22 cellular contexts compared by ENCODE assay signal in genomic region chr6:16222826-16223225, GRCh38. TPM values are rescaled to one million over a fixed set of nuclear protein-coding genes. Genes with fewer than 3 reads are reported as not detected.
DNase-seq lines count a peak whose midpoint lies in the region; ATAC-seq, FAIRE-seq and TF ChIP-seq lines count a peak whose summit lies in the region.
"Had no signal": no experiment of that assay in that cellular context is flagged by ENCODE, and none has a peak within 500 bp of the region (broad histone marks: within the 10 kb centered on the region; RNA-seq: fewer than 3 reads in every experiment).

No MANE protein-coding gene starts in this region.

- no peak overlapping the region for H3K27ac ChIP-seq in H1 (ENCODE audit: low read depth, low read length)
- H3K27ac ChIP-seq: GM23248, SJCRH30 had no signal

- no peaks in the 10 kb centered on the region for H3K79me1 ChIP-seq in H1 (ENCODE audit: low read depth, low read length)

- peaks cover 7% of the 10 kb centered on the region for H3K4me1 Mint-ChIP-seq in activated naive CD8-positive, alpha-beta T cell treated with anti-CD3 and anti-CD28 coated beads, Interleukin-2, amount 50 U/mL, for 24 hours
- peaks cover 4% of the 10 kb centered on the region for H3K4me1 Mint-ChIP-seq in activated naive CD8-positive, alpha-beta T cell treated with anti-CD3 and anti-CD28 coated beads for 36 hours

- H3K36me3 Mint-ChIP-seq in activated naive CD8-positive, alpha-beta T cell treated with anti-CD3 and anti-CD28 coated beads, Interleukin-2, amount 50 U/mL, for 24 hours (ENCODE audit: low read depth), result no peaks in the 10 kb centered on the region
- no peaks in the 10 kb centered on the region for H3K36me3 Mint-ChIP-seq in activated naive CD8-positive, alpha-beta T cell treated with anti-CD3 and anti-CD28 coated beads for 36 hours
- H3K36me3 Mint-ChIP-seq: CD8-positive, alpha-beta T cell had no signal

- H3K79me2 ChIP-seq in H1 (ENCODE audit: control insufficient read depth in 1 of 2, insufficient read depth in 2 of 2, low read length in 2 of 2), result no peaks in the 10 kb centered on the region

- H3K23me2 ChIP-seq in H1 (ENCODE audit: low read depth, low read length), result no peaks in the 10 kb centered on the region

- no peak overlapping the region for H2BK15ac ChIP-seq in H1 (ENCODE audit: low read length)

- no peak overlapping the region for H4K8ac ChIP-seq in H1 (ENCODE audit: extremely low read depth, insufficient read depth, low read length)

- no peak overlapping the region for H3K14ac ChIP-seq in H1 (ENCODE audit: insufficient read length)

- no peak overlapping the region for H3K4ac ChIP-seq in H1 (replicated peaks; ENCODE audit: insufficient read length, low read depth, low read length)

- H3K27ac Mint-ChIP-seq in activated naive CD8-positive, alpha-beta T cell treated with anti-CD3 and anti-CD28 coated beads, Interleukin-2, amount 50 U/mL, for 24 hours, result no peak overlapping the region
- no peak overlapping the region for H3K27ac Mint-ChIP-seq in activated naive CD8-positive, alpha-beta T cell treated with anti-CD3 and anti-CD28 coated beads for 36 hours
- H3K27ac Mint-ChIP-seq: CD8-positive, alpha-beta T cell had no signal

- H3K9ac ChIP-seq in H1 (replicated peaks in 1 of 4; ENCODE audit: extremely low read depth in 1 of 4, low read depth in 3 of 4, low read length in 3 of 4), result no peak overlapping the region
- H3K9ac ChIP-seq: GM23248 had no signal

- no peak overlapping the region for H4K91ac ChIP-seq in H1 (replicated peaks; ENCODE audit: insufficient read length, low read length)

- H3K36me3 ChIP-seq in H1 (ENCODE audit: control insufficient read depth in 2 of 4, insufficient read depth in 4 of 4, low read length in 3 of 4), result no peaks in the 10 kb centered on the region
- H3K36me3 ChIP-seq: SJCRH30 had no signal

- H3K4me3 ChIP-seq in H1 (ENCODE audit: extremely low read depth in 1 of 4, insufficient read depth in 2 of 4, low read depth in 3 of 4, low read length in 4 of 4), result no peak overlapping the region
- H3K4me3 ChIP-seq: GM23248, SJCRH30 had no signal

- TF ChIP-seq EP300 in H1 (IDR thresholded peaks at IDR 0.05; ENCODE audit: borderline replicate concordance in 1 of 2, low read depth in 2 of 2, low read length in 2 of 2), result no peak

- no peak overlapping the region for H3K4me2 ChIP-seq in H1 (ENCODE audit: insufficient read depth in 1 of 2, low read depth in 2 of 2, low read length in 2 of 2)

- no peak for FAIRE-seq in H1 (lab: Jason Lieb, UNC)
- FAIRE-seq: GM12892, RCC 7860 had no signal

- DNase-seq in activated naive CD8-positive, alpha-beta T cell treated with anti-CD3 and anti-CD28 coated beads, Interleukin-2, amount 50 U/mL, for 24 hours, result no peak
- DNase-seq in activated naive CD8-positive, alpha-beta T cell treated with anti-CD3 and anti-CD28 coated beads for 36 hours, result no peak
- DNase-seq in H1 (ENCODE audit: low read depth in 1 of 2, low spot score in 2 of 2), result no peak
- DNase-seq in HK-2 (ENCODE audit: unreplicated experiment), result no peak
- DNase-seq in GM19240 (ENCODE audit: insufficient read length, low spot score), result no peak
- DNase-seq: AML-193; C1 segment of cervical spinal cord; CD8-positive, alpha-beta T cell; DND-41; GM23248; MM.1S; NCI-H1048; NCI-H1417 treated with DMSO at 0.1 percent for 48 hours; NCI-H187; NCI-H2107; NCI-H446 treated with DMSO at 0.1 percent for 48 hours; NCI-H526 treated with DMSO at 0.1 percent for 48 hours; SJCRH30 had no signal

- peak overlapping the region; percentile 82; the same call in 1 of the 2 replicates for H2AFZ ChIP-seq in H1 (ENCODE audit: low read length)
- H2AFZ ChIP-seq: GM23248 had no signal

- H3K9me3 ChIP-seq in H1 (ENCODE audit: insufficient read depth in 2 of 2, low read depth in 1 of 2, low read length in 1 of 2), result no peaks in the 10 kb centered on the region
- H3K9me3 ChIP-seq: SJCRH30 had no signal

- no peaks in the 10 kb centered on the region for H3K27me3 ChIP-seq in H1 (replicated peaks in 1 of 4; ENCODE audit: control insufficient read depth in 3 of 4, extremely low read depth in 1 of 4, insufficient read depth in 3 of 4, low read length in 3 of 4)
- H3K27me3 ChIP-seq: SJCRH30 had no signal

- no peaks in the 10 kb centered on the region for H3K9me3 Mint-ChIP-seq in activated naive CD8-positive, alpha-beta T cell treated with anti-CD3 and anti-CD28 coated beads, Interleukin-2, amount 50 U/mL, for 24 hours
- no peaks in the 10 kb centered on the region for H3K9me3 Mint-ChIP-seq in activated naive CD8-positive, alpha-beta T cell treated with anti-CD3 and anti-CD28 coated beads for 36 hours
- H3K9me3 Mint-ChIP-seq: CD8-positive, alpha-beta T cell had no signal

- H3K27me3 Mint-ChIP-seq in activated naive CD8-positive, alpha-beta T cell treated with anti-CD3 and anti-CD28 coated beads, Interleukin-2, amount 50 U/mL, for 24 hours, result peaks cover 7% of the 10 kb centered on the region
- peaks cover 23% of the 10 kb centered on the region for H3K27me3 Mint-ChIP-seq in activated naive CD8-positive, alpha-beta T cell treated with anti-CD3 and anti-CD28 coated beads for 36 hours

- H3K4me1 ChIP-seq in H1 (replicated peaks in 1 of 4; ENCODE audit: control insufficient read depth in 3 of 4, insufficient read depth in 4 of 4, low read length in 3 of 4), result no peaks in the 10 kb centered on the region

- no peak overlapping the region for H3K56ac ChIP-seq in H1 (replicated peaks; ENCODE audit: insufficient read length, low read depth, low read length)

- no peak overlapping the region for H3K23ac ChIP-seq in H1 (ENCODE audit: insufficient read length)

- no peak overlapping the region for H2BK120ac ChIP-seq in H1 (replicated peaks; ENCODE audit: low read depth, low read length)

- POLR2A ChIA-PET in H1 (lab: Charles Lee; ENCODE audit: partially characterized antibody), result no interaction called here

- no peak for TF ChIP-seq CTCF in H1 (IDR thresholded peaks at IDR 0.05; ENCODE audit: control extremely low read depth in 1 of 3, insufficient read depth in 1 of 3, low read depth in 1 of 3, low read length in 3 of 3)

- H3K18ac ChIP-seq in H1 (ENCODE audit: extremely low read depth, low read length), result no peak overlapping the region

- peak; percentile 68 for ATAC-seq in activated naive CD8-positive, alpha-beta T cell treated with anti-CD3 and anti-CD28 coated beads, Interleukin-2, amount 50 U/mL, for 24 hours
- ATAC-seq in HG02610 (IDR thresholded peaks at IDR 0.05; ENCODE audit: unreplicated experiment) (peak; percentile 51), GM18519 (IDR thresholded peaks at IDR 0.05; ENCODE audit: low FRiP score, unreplicated experiment) (no peak)
- ATAC-seq: CD8-positive, alpha-beta T cell had no signal

- H2BK5ac ChIP-seq in H1 (ENCODE audit: low read depth, low read length), result no peak overlapping the region

- no peaks in the 10 kb centered on the region for H4K20me1 ChIP-seq in H1 (replicated peaks in 1 of 2; ENCODE audit: control insufficient read depth in 1 of 2, insufficient read depth in 2 of 2, low read length in 2 of 2)

- WGBS in H1 (ENCODE audit: extremely low coverage in 1 of 2, insufficient coverage in 1 of 2, insufficient read length in 1 of 2, insufficient replicate concordance in 2 of 2, low coverage in 1 of 2, low lambda C conversion rate in 2 of 2, missing lambda C conversion rate in 1 of 2), 2 experiments, result 89% methylated on average over 3 of the region's 3 CpGs; no CpG with 5 or more reads in 1 of the 2 experiments

- no peak overlapping the region for H3K4me3 Mint-ChIP-seq in activated naive CD8-positive, alpha-beta T cell treated with anti-CD3 and anti-CD28 coated beads, Interleukin-2, amount 50 U/mL, for 24 hours
- no peak overlapping the region for H3K4me3 Mint-ChIP-seq in activated naive CD8-positive, alpha-beta T cell treated with anti-CD3 and anti-CD28 coated beads for 36 hours
- H3K4me3 Mint-ChIP-seq: CD8-positive, alpha-beta T cell had no signal

- CTCF ChIA-PET in H1 (lab: Charles Lee; ENCODE audit: partially characterized antibody), result interaction anchor here (1.6 to 1.7 kb wide), 3 partner anchors 16 to 17 kb away, joined by 4 to 6 read pairs (median 5); no protein-coding TSS in a partner anchor

- TF ChIP-seq RAD21 in H1 (IDR thresholded peaks at IDR 0.05 in 1 of 2, conservative IDR thresholded peaks at IDR 0.05 in 1 of 2; ENCODE audit: low read depth in 2 of 2, low read length in 2 of 2), result no peak

- H2BK20ac ChIP-seq in H1 (ENCODE audit: low read length), result no peak overlapping the region

- H2AK5ac ChIP-seq in H1 (ENCODE audit: low read depth, low read length), result no peak overlapping the region

- no peak overlapping the region for H2BK12ac ChIP-seq in H1 (ENCODE audit: low read depth, low read length)

- no peak for TF ChIP-seq POLR2A in H1 (IDR thresholded peaks at IDR 0.05; ENCODE audit: control extremely low read depth in 1 of 2, low read depth in 2 of 2, low read length in 2 of 2)

- H4K5ac ChIP-seq in H1 (ENCODE audit: insufficient read length, low read depth, low read length), result no peak overlapping the region

TF ChIP-seq in H1, 55 proteins besides CTCF, POLR2A, EP300 and RAD21 (continues in another document):
- TF ChIP-seq FOSL1 (IDR thresholded peaks at IDR 0.05; ENCODE audit: insufficient read depth, low read depth, low read length), result no peak
- TF ChIP-seq, protein P1, sequence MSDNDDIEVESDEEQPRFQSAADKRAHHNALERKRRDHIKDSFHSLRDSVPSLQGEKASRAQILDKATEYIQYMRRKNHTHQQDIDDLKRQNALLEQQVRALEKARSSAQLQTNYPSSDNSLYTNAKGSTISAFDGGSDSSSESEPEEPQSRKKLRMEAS (IDR thresholded peaks at IDR 0.05), result no peak
- TF ChIP-seq CBX8 (IDR thresholded peaks at IDR 0.05; ENCODE audit: borderline replicate concordance, low read depth, low read length), result no peak
- no peak for TF ChIP-seq KDM1A (IDR thresholded peaks at IDR 0.05; ENCODE audit: borderline replicate concordance, low read length)
- TF ChIP-seq BRCA1 (IDR thresholded peaks at IDR 0.05; ENCODE audit: low read depth, low read length), result no peak
- TF ChIP-seq RNF2 (IDR thresholded peaks at IDR 0.05; ENCODE audit: borderline replicate concordance, low read depth, low read length, missing control alignments, poor library complexity, severe bottlenecking), result no peak
- no peak for TF ChIP-seq RFX5 (IDR thresholded peaks at IDR 0.05; ENCODE audit: borderline replicate concordance, low read depth, low read length)
- TF ChIP-seq POU5F1 (IDR thresholded peaks at IDR 0.05; ENCODE audit: low read depth, low read length), result no peak
- TF ChIP-seq PHF8 (conservative IDR thresholded peaks at IDR 0.05; ENCODE audit: low read depth, low read length), result no peak

RNA-seq across cellular contexts. Expression of gene GMPR, which starts 15.6 kb away (rescaled TPM):
- 1 to 10 TPM; 2.6 to 3.3 TPM for total RNA-seq in activated naive CD8-positive, alpha-beta T cell treated with anti-CD3 and anti-CD28 coated beads for 36 hours
- 0.99 and 1.2 TPM in 2 replicates for total RNA-seq in H1 (2021; fragmentation: NEBNext Ultra II Directional; extraction: Animal tissue kit (Norgen Biotek cat#: 25700))
- polyA plus RNA-seq in H1 (2011; rRNA removed), result 1.2 and 1.7 TPM in 2 replicates
- 1.1 TPM for polyA plus RNA-seq in H1 (2011; cell fraction: cytosol; rRNA removed)
- polyA plus RNA-seq in H1 (2011; cell fraction: nucleus; rRNA removed), result 0.90 TPM
- polyA plus RNA-seq in H1 (2012, experiment 1 of 2), result 1.1 to 1.8 TPM (median 1.3 TPM) in 4 replicates
- polyA plus RNA-seq in H1 (2012, experiment 2 of 2), result 0.94 TPM
- 2.0 TPM for polyA plus RNA-seq in H1 (2013, experiment 1 of 2)
- 1.9 TPM for polyA plus RNA-seq in H1 (2013, experiment 2 of 2)
- 0.24 and 0.57 TPM in 2 replicates for polyA minus RNA-seq in H1 (2011; rRNA and poly(A)+ RNA removed)
- polyA minus RNA-seq in H1 (2011; cell fraction: cytosol; rRNA and poly(A)+ RNA removed), result not detected
- not detected for polyA minus RNA-seq in H1 (2011; cell fraction: nucleus; rRNA and poly(A)+ RNA removed)
